Comparison of ENCODE assay signal across 23 cellular contexts in genomic region chr1:78996791-78997190, GRCh38. TPM values are rescaled to one million over a fixed set of nuclear protein-coding genes. Genes with fewer than 3 reads are reported as not detected.
"Had no signal": no experiment of that assay in that cellular context is flagged by ENCODE, and none has a peak within 500 bp of the region (broad histone marks: within the 10 kb centered on the region; RNA-seq: fewer than 3 reads in every experiment).

No MANE protein-coding gene starts in this region.

- H3K4me1 ChIP-seq: colonic mucosa, esophagus squamous epithelium, gastrocnemius medialis, left lung, lower lobe of right lung had no signal

- ATAC-seq: effector memory CD8-positive, alpha-beta T cell; esophagus mucosa; gastrocnemius medialis; heart right ventricle; left cardiac atrium; left lung; left ventricle myocardium superior; lower lobe of right lung; mucosa of descending colon; naive thymus-derived CD8-positive, alpha-beta T cell had no signal

- H3K9me3 ChIP-seq: colonic mucosa, esophagus squamous epithelium, gastrocnemius medialis, heart right ventricle, left lung, lower lobe of right lung, mucosa of descending colon had no signal

- H3K4me3 ChIP-seq: colonic mucosa, esophagus squamous epithelium, gastrocnemius medialis, heart right ventricle, left lung, lower lobe of right lung, mucosa of descending colon had no signal

- DNase-seq: colonic mucosa; cortex of kidney; effector CD8-positive, alpha-beta T cell; effector memory CD8-positive, alpha-beta T cell; endodermal cell; erythroblast; esophagus squamous epithelium; foreskin fibroblast; foreskin melanocyte; gastrocnemius medialis; glutamatergic neuron; head of caudate nucleus; heart right ventricle; hippocampal formation; left cardiac atrium; left lung; left ventricle myocardium superior; lower lobe of right lung; mesenchymal stem cell; mucosa of descending colon; naive B cell; naive thymus-derived CD8-positive, alpha-beta T cell had no signal

- H3K27ac ChIP-seq: colonic mucosa, esophagus squamous epithelium, gastrocnemius medialis, heart right ventricle, left lung, lower lobe of right lung had no signal

- H3K27me3 ChIP-seq: colonic mucosa, esophagus squamous epithelium, gastrocnemius medialis, heart right ventricle, left lung had no signal

- H3K36me3 ChIP-seq: colonic mucosa, esophagus squamous epithelium, gastrocnemius medialis, heart right ventricle, left lung, lower lobe of right lung had no signal

RNA-seq across cellular contexts. Expression of gene ADGRL4, which starts 9.7 kb away (rescaled TPM):
- total RNA-seq: naive thymus-derived CD8-positive, alpha-beta T cell had no signal
